Comparison of ENCODE assay signal across 2 cellular contexts in the genomic region with DNA sequence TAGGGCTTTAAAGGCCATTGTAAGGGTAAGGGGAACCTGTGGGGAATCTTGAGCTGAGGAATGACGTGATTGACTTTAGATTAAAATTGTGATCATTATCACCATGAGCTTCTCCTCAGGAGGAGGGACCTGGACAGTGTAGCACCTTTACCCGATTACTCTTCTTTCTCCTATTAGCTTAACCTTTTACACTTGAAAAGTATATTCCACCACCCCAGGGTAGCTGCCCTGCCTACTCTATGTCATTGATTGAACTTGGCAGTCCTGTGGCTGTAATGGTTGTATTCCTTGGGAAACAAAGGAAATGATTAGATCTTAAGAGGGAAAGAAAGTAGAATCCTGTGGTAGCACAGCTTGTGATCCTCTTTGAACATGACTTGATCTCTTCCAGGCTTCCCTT.
TF ChIP-seq lines count a peak whose summit lies in the region.

No MANE protein-coding gene starts in this region.

TF ChIP-seq in SK-N-SH, 30 proteins besides CTCF, POLR2A, EP300 and RAD21 (continued from another document):
- TF ChIP-seq MEF2A (IDR thresholded peaks at IDR 0.05; ENCODE audit: borderline replicate concordance, low read depth) (no peak), CHD2 (IDR thresholded peaks at IDR 0.05; ENCODE audit: low read length, partially characterized antibody) (no peak), MXI1 (IDR thresholded peaks at IDR 0.05; ENCODE audit: low read depth, low read length) (no peak), POLR2AphosphoS5 (IDR thresholded peaks at IDR 0.05; ENCODE audit: low read depth, low read length) (no peak), TCF12 (IDR thresholded peaks at IDR 0.05) (no peak), NRF1 (IDR thresholded peaks at IDR 0.05; ENCODE audit: low read depth, low read length) (no peak), RFX5 (IDR thresholded peaks at IDR 0.05; ENCODE audit: low read length) (no peak), SIN3A (IDR thresholded peaks at IDR 0.05; ENCODE audit: borderline replicate concordance, low read depth, low read length) (no peak), NFIC (IDR thresholded peaks at IDR 0.05; ENCODE audit: borderline replicate concordance) (no peak), SMC3 (IDR thresholded peaks at IDR 0.05; ENCODE audit: low read depth, low read length) (no peak), FOSL2 (IDR thresholded peaks at IDR 0.05; ENCODE audit: borderline replicate concordance, low read depth) (no peak), GATA2 (CRISPR knock-in tag; IDR thresholded peaks at IDR 0.05) (no peak), ELF1 (IDR thresholded peaks at IDR 0.05) (no peak), EZH2phosphoT487 (IDR thresholded peaks at IDR 0.05; ENCODE audit: borderline replicate concordance, low read depth) (no peak), RXRA (IDR thresholded peaks at IDR 0.05; ENCODE audit: borderline replicate concordance, low read depth) (no peak)
- TF ChIP-seq, protein P1, sequence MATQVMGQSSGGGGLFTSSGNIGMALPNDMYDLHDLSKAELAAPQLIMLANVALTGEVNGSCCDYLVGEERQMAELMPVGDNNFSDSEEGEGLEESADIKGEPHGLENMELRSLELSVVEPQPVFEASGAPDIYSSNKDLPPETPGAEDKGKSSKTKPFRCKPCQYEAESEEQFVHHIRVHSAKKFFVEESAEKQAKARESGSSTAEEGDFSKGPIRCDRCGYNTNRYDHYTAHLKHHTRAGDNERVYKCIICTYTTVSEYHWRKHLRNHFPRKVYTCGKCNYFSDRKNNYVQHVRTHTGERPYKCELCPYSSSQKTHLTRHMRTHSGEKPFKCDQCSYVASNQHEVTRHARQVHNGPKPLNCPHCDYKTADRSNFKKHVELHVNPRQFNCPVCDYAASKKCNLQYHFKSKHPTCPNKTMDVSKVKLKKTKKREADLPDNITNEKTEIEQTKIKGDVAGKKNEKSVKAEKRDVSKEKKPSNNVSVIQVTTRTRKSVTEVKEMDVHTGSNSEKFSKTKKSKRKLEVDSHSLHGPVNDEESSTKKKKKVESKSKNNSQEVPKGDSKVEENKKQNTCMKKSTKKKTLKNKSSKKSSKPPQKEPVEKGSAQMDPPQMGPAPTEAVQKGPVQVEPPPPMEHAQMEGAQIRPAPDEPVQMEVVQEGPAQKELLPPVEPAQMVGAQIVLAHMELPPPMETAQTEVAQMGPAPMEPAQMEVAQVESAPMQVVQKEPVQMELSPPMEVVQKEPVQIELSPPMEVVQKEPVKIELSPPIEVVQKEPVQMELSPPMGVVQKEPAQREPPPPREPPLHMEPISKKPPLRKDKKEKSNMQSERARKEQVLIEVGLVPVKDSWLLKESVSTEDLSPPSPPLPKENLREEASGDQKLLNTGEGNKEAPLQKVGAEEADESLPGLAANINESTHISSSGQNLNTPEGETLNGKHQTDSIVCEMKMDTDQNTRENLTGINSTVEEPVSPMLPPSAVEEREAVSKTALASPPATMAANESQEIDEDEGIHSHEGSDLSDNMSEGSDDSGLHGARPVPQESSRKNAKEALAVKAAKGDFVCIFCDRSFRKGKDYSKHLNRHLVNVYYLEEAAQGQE (IDR thresholded peaks at IDR 0.05; ENCODE audit: low read depth, low read length) = no peak
- TF ChIP-seq, protein P2, sequence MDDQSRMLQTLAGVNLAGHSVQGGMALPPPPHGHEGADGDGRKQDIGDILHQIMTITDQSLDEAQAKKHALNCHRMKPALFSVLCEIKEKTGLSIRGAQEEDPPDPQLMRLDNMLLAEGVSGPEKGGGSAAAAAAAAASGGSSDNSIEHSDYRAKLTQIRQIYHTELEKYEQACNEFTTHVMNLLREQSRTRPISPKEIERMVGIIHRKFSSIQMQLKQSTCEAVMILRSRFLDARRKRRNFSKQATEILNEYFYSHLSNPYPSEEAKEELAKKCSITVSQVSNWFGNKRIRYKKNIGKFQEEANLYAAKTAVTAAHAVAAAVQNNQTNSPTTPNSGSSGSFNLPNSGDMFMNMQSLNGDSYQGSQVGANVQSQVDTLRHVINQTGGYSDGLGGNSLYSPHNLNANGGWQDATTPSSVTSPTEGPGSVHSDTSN (IDR thresholded peaks at IDR 0.05) = no peak
- TF ChIP-seq, protein P3, sequence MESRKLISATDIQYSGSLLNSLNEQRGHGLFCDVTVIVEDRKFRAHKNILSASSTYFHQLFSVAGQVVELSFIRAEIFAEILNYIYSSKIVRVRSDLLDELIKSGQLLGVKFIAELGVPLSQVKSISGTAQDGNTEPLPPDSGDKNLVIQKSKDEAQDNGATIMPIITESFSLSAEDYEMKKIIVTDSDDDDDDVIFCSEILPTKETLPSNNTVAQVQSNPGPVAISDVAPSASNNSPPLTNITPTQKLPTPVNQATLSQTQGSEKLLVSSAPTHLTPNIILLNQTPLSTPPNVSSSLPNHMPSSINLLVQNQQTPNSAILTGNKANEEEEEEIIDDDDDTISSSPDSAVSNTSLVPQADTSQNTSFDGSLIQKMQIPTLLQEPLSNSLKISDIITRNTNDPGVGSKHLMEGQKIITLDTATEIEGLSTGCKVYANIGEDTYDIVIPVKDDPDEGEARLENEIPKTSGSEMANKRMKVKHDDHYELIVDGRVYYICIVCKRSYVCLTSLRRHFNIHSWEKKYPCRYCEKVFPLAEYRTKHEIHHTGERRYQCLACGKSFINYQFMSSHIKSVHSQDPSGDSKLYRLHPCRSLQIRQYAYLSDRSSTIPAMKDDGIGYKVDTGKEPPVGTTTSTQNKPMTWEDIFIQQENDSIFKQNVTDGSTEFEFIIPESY (IDR thresholded peaks at IDR 0.05; ENCODE audit: borderline replicate concordance, low read depth) = no peak

TF ChIP-seq in SK-N-SH treated with all-trans-retinoic acid at 6 μM for 48 hours, 23 proteins besides CTCF, POLR2A, EP300 and RAD21:
- TF ChIP-seq BACH2 (CRISPR knock-in tag; IDR thresholded peaks at IDR 0.05; ENCODE audit: borderline replicate concordance) (no peak), ZFP30 (CRISPR knock-in tag; IDR thresholded peaks at IDR 0.05) (no peak), CSDC2 (CRISPR knock-in tag; IDR thresholded peaks at IDR 0.05) (no peak), TCF4 (CRISPR knock-in tag; IDR thresholded peaks at IDR 0.05; ENCODE audit: borderline replicate concordance) (no peak), ESRRG (CRISPR knock-in tag; IDR thresholded peaks at IDR 0.05) (no peak), ZNF70 (CRISPR knock-in tag; IDR thresholded peaks at IDR 0.05) (no peak), ARNTL (CRISPR knock-in tag; IDR thresholded peaks at IDR 0.05; ENCODE audit: borderline replicate concordance, low read depth) (no peak), TOX (CRISPR knock-in tag; IDR thresholded peaks at IDR 0.05; ENCODE audit: borderline replicate concordance) (no peak), RARB (CRISPR knock-in tag; IDR thresholded peaks at IDR 0.05) (no peak), OSR1 (CRISPR knock-in tag; IDR thresholded peaks at IDR 0.05) (no peak), ZNF565 (CRISPR knock-in tag; conservative IDR thresholded peaks at IDR 0.05; ENCODE audit: low read depth) (no peak), ZNF8 (CRISPR knock-in tag; IDR thresholded peaks at IDR 0.05) (no peak), ZC3H10 (CRISPR knock-in tag; IDR thresholded peaks at IDR 0.05) (no peak)
- TF ChIP-seq, protein P4, sequence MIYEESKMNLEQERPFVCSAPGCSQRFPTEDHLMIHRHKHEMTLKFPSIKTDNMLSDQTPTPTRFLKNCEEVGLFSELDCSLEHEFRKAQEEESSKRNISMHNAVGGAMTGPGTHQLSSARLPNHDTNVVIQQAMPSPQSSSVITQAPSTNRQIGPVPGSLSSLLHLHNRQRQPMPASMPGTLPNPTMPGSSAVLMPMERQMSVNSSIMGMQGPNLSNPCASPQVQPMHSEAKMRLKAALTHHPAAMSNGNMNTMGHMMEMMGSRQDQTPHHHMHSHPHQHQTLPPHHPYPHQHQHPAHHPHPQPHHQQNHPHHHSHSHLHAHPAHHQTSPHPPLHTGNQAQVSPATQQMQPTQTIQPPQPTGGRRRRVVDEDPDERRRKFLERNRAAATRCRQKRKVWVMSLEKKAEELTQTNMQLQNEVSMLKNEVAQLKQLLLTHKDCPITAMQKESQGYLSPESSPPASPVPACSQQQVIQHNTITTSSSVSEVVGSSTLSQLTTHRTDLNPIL (CRISPR knock-in tag; IDR thresholded peaks at IDR 0.05; ENCODE audit: low read depth) = no peak
- TF ChIP-seq, protein P5, sequence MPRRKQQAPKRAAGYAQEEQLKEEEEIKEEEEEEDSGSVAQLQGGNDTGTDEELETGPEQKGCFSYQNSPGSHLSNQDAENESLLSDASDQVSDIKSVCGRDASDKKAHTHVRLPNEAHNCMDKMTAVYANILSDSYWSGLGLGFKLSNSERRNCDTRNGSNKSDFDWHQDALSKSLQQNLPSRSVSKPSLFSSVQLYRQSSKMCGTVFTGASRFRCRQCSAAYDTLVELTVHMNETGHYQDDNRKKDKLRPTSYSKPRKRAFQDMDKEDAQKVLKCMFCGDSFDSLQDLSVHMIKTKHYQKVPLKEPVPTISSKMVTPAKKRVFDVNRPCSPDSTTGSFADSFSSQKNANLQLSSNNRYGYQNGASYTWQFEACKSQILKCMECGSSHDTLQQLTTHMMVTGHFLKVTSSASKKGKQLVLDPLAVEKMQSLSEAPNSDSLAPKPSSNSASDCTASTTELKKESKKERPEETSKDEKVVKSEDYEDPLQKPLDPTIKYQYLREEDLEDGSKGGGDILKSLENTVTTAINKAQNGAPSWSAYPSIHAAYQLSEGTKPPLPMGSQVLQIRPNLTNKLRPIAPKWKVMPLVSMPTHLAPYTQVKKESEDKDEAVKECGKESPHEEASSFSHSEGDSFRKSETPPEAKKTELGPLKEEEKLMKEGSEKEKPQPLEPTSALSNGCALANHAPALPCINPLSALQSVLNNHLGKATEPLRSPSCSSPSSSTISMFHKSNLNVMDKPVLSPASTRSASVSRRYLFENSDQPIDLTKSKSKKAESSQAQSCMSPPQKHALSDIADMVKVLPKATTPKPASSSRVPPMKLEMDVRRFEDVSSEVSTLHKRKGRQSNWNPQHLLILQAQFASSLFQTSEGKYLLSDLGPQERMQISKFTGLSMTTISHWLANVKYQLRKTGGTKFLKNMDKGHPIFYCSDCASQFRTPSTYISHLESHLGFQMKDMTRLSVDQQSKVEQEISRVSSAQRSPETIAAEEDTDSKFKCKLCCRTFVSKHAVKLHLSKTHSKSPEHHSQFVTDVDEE (CRISPR knock-in tag; IDR thresholded peaks at IDR 0.05) = no peak
- TF ChIP-seq, protein P6, sequence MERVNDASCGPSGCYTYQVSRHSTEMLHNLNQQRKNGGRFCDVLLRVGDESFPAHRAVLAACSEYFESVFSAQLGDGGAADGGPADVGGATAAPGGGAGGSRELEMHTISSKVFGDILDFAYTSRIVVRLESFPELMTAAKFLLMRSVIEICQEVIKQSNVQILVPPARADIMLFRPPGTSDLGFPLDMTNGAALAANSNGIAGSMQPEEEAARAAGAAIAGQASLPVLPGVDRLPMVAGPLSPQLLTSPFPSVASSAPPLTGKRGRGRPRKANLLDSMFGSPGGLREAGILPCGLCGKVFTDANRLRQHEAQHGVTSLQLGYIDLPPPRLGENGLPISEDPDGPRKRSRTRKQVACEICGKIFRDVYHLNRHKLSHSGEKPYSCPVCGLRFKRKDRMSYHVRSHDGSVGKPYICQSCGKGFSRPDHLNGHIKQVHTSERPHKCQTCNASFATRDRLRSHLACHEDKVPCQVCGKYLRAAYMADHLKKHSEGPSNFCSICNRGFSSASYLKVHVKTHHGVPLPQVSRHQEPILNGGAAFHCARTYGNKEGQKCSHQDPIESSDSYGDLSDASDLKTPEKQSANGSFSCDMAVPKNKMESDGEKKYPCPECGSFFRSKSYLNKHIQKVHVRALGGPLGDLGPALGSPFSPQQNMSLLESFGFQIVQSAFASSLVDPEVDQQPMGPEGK (CRISPR knock-in tag; IDR thresholded peaks at IDR 0.05; ENCODE audit: borderline replicate concordance) = no peak
- TF ChIP-seq, protein P7, sequence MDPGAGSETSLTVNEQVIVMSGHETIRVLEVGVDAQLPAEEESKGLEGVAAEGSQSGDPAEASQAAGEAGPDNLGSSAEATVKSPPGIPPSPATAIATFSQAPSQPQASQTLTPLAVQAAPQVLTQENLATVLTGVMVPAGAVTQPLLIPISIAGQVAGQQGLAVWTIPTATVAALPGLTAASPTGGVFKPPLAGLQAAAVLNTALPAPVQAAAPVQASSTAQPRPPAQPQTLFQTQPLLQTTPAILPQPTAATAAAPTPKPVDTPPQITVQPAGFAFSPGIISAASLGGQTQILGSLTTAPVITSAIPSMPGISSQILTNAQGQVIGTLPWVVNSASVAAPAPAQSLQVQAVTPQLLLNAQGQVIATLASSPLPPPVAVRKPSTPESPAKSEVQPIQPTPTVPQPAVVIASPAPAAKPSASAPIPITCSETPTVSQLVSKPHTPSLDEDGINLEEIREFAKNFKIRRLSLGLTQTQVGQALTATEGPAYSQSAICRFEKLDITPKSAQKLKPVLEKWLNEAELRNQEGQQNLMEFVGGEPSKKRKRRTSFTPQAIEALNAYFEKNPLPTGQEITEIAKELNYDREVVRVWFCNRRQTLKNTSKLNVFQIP (CRISPR knock-in tag; IDR thresholded peaks at IDR 0.05; ENCODE audit: borderline replicate concordance, low read depth) = no peak
- TF ChIP-seq, protein P8, sequence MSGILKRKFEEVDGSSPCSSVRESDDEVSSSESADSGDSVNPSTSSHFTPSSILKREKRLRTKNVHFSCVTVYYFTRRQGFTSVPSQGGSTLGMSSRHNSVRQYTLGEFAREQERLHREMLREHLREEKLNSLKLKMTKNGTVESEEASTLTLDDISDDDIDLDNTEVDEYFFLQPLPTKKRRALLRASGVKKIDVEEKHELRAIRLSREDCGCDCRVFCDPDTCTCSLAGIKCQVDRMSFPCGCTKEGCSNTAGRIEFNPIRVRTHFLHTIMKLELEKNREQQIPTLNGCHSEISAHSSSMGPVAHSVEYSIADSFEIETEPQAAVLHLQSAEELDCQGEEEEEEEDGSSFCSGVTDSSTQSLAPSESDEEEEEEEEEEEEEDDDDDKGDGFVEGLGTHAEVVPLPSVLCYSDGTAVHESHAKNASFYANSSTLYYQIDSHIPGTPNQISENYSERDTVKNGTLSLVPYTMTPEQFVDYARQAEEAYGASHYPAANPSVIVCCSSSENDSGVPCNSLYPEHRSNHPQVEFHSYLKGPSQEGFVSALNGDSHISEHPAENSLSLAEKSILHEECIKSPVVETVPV (CRISPR knock-in tag; IDR thresholded peaks at IDR 0.05) = no peak
